Comparison of ENCODE assay signal across 24 cellular contexts in genomic region chr22:19516378-19517170, GRCh38. TPM values are rescaled to one million over a fixed set of nuclear protein-coding genes. Genes with fewer than 3 reads are reported as not detected.
"Had no signal": no experiment of that assay in that cellular context is flagged by ENCODE, and none has a peak within 500 bp of the region (broad histone marks: within the 10 kb centered on the region; RNA-seq: fewer than 3 reads in every experiment).

No MANE protein-coding gene starts in this region.

- H3K27ac ChIP-seq: breast epithelium, KMS-11, Peyer's patch, RWPE1 had no signal

- H3K9ac ChIP-seq: KMS-11 had no signal

- H3K27me3 ChIP-seq: breast epithelium, Peyer's patch had no signal

- H3K4me2 ChIP-seq: KMS-11 had no signal

- H3K4me1 ChIP-seq: breast epithelium, Peyer's patch had no signal

- DNase-seq: activated CD4-positive, alpha-beta memory T cell treated with anti-CD3 and anti-CD28 coated beads for 36 hours; activated CD4-positive, alpha-beta T cell treated with anti-CD3 and anti-CD28 coated beads, Interleukin-2, amount 10 ng/mL, durations not matched to agents 7 days and 5 days; activated CD4-positive, CD25-positive, alpha-beta regulatory T cell; activated naive CD4-positive, alpha-beta T cell; activated T-cell treated with anti-CD3 and anti-CD28 coated beads, Interleukin-2, amount 50 U/mL, for 72 hours; central memory CD4-positive, alpha-beta T cell; NCI-H1092; NCI-H1694; NCI-H2029 treated with DMSO at 0.1 percent for 48 hours; NCI-H345; NCI-H510A; NCI-H526 treated with DMSO at 0.1 percent for 48 hours; SHP77 treated with DMSO at 0.1 percent for 48 hours; T-helper 17 cell; T-helper 9 cell had no signal

- H3K4me1 Mint-ChIP-seq: activated naive CD4-positive, alpha-beta T cell treated with anti-CD3 and anti-CD28 coated beads, Interleukin-2, amount 50 U/mL, for 24 hours; T-helper 17 cell had no signal

- ATAC-seq: activated T-cell treated with anti-CD3 and anti-CD28 coated beads, Interleukin-2, amount 50 U/mL, for 72 hours; T-helper 17 cell had no signal

- H3K9me3 ChIP-seq: Peyer's patch had no signal

- H3K27me3 Mint-ChIP-seq: activated CD4-positive, alpha-beta memory T cell treated with anti-CD3 and anti-CD28 coated beads for 36 hours; activated CD4-positive, alpha-beta T cell treated with anti-CD3 and anti-CD28 coated beads, Interleukin-2, amount 10 ng/mL, durations not matched to agents 7 days and 5 days; activated naive CD4-positive, alpha-beta T cell treated with anti-CD3 and anti-CD28 coated beads, Interleukin-2, amount 50 U/mL, for 24 hours; T-helper 17 cell had no signal

- H3K36me3 ChIP-seq: breast epithelium, Peyer's patch had no signal

- H3K4me3 ChIP-seq: breast epithelium, Peyer's patch had no signal

- H3K4me3 Mint-ChIP-seq: activated CD4-positive, alpha-beta memory T cell treated with anti-CD3 and anti-CD28 coated beads for 36 hours; activated CD4-positive, alpha-beta T cell treated with anti-CD3 and anti-CD28 coated beads, Interleukin-2, amount 10 ng/mL, durations not matched to agents 7 days and 5 days; activated naive CD4-positive, alpha-beta T cell treated with anti-CD3 and anti-CD28 coated beads, Interleukin-2, amount 50 U/mL, for 24 hours; activated T-cell treated with anti-CD3 and anti-CD28 coated beads, Interleukin-2, amount 50 U/mL, for 72 hours; T-helper 17 cell had no signal

- H3K27ac Mint-ChIP-seq: activated CD4-positive, alpha-beta memory T cell treated with anti-CD3 and anti-CD28 coated beads for 36 hours; activated CD4-positive, alpha-beta T cell treated with anti-CD3 and anti-CD28 coated beads, Interleukin-2, amount 10 ng/mL, durations not matched to agents 7 days and 5 days; activated naive CD4-positive, alpha-beta T cell treated with anti-CD3 and anti-CD28 coated beads, Interleukin-2, amount 50 U/mL, for 24 hours; activated T-cell treated with anti-CD3 and anti-CD28 coated beads, Interleukin-2, amount 50 U/mL, for 72 hours; activated T-helper 2 cell treated with anti-CD3 and anti-CD28 coated beads, Interferon-gamma antibody, Interleukin-2, Interleukin-4, amounts not matched to agents 10 μg/mL and 5 μg/mL and 100 μg/mL, durations not matched to agents 14 hours and 24 hours and 36 hours; T-helper 17 cell had no signal

- H3K9me3 Mint-ChIP-seq: activated CD4-positive, alpha-beta T cell treated with anti-CD3 and anti-CD28 coated beads, Interleukin-2, amount 10 ng/mL, durations not matched to agents 7 days and 5 days; activated T-helper 2 cell treated with anti-CD3 and anti-CD28 coated beads, Interferon-gamma antibody, Interleukin-2, Interleukin-4, amounts not matched to agents 10 μg/mL and 5 μg/mL and 100 μg/mL, durations not matched to agents 14 hours and 24 hours and 36 hours had no signal

RNA-seq across cellular contexts. Expression of gene CLDN5, which starts 7.6 kb away (rescaled TPM):
- total RNA-seq: activated CD8-positive, alpha-beta memory T cell treated with anti-CD3 and anti-CD28 coated beads for 36 hours; MCF 10A; SK-MEL-5 had no signal
